In genomic region chr3:4656059-4656458, GRCh38 we compare ENCODE assay signal across 8 cellular contexts.
DNase-seq lines count a peak whose midpoint lies in the region; ATAC-seq and TF ChIP-seq lines count a peak whose summit lies in the region.

No MANE protein-coding gene starts in this region.

- no peaks in the 10 kb centered on the region for H3K27me3 Mint-ChIP-seq in activated CD8-positive, alpha-beta T cell treated with anti-CD3 and anti-CD28 coated beads for 36 hours
- no peaks in the 10 kb centered on the region for H3K27me3 Mint-ChIP-seq in activated T-cell treated with anti-CD3 and anti-CD28 coated beads, Interleukin-2, amount 50 U/mL, for 4 hours (ENCODE audit: low read depth)

- no peaks in the 10 kb centered on the region for H3K4me1 Mint-ChIP-seq in activated CD8-positive, alpha-beta T cell treated with anti-CD3 and anti-CD28 coated beads for 36 hours (ENCODE audit: low read depth)
- no peaks in the 10 kb centered on the region for H3K4me1 Mint-ChIP-seq in activated T-cell treated with anti-CD3 and anti-CD28 coated beads, Interleukin-2, amount 50 U/mL, for 4 hours (ENCODE audit: low read depth)

- H3K9me3 Mint-ChIP-seq in activated CD8-positive, alpha-beta T cell treated with anti-CD3 and anti-CD28 coated beads for 36 hours, result no peaks in the 10 kb centered on the region
- no peaks in the 10 kb centered on the region for H3K9me3 Mint-ChIP-seq in activated T-cell treated with anti-CD3 and anti-CD28 coated beads, Interleukin-2, amount 50 U/mL, for 4 hours

- no peak for ATAC-seq in activated CD8-positive, alpha-beta T cell treated with anti-CD3 and anti-CD28 coated beads for 36 hours
- ATAC-seq in HG03095 (IDR thresholded peaks at IDR 0.05; ENCODE audit: unreplicated experiment), result no peak
- ATAC-seq in activated T-cell treated with anti-CD3 and anti-CD28 coated beads, Interleukin-2, amount 50 U/mL, for 4 hours, result no peak

- peak; percentile 10 for DNase-seq in GM10266 (ENCODE audit: extremely low spot score)
- DNase-seq in NCI-H1092 (lab: John Stamatoyannopoulos, UW), result peak; percentile 28
- peak; percentile 30 for DNase-seq in activated CD8-positive, alpha-beta T cell treated with anti-CD3 and anti-CD28 coated beads for 36 hours
- DNase-seq in cardiac muscle cell (ENCODE audit: low read depth in 1 of 2, low spot score in 1 of 2), result peak; percentile 79 to 84
- peak; percentile 60 for DNase-seq in pulmonary artery endothelial cell (ENCODE audit: low read depth, low spot score)
- DNase-seq in SKM-1 treated with dmso at 0.1 percent for 144 hours (lab: John Stamatoyannopoulos, UW; ENCODE audit: unreplicated experiment), result no peak
- no peak for DNase-seq in activated T-cell treated with anti-CD3 and anti-CD28 coated beads, Interleukin-2, amount 50 U/mL, for 4 hours

- no peak overlapping the region for H3K27ac Mint-ChIP-seq in activated CD8-positive, alpha-beta T cell treated with anti-CD3 and anti-CD28 coated beads for 36 hours

- H3K9me3 ChIP-seq in cardiac muscle cell (ENCODE audit: low read depth), result no peaks in the 10 kb centered on the region

- H3K27me3 ChIP-seq in cardiac muscle cell, result no peaks in the 10 kb centered on the region

- intact Hi-C loops in activated CD8-positive, alpha-beta T cell treated with anti-CD3 and anti-CD28 coated beads for 36 hours (cut with micrococcal nuclease), result no loop called here

- no peak overlapping the region for H3K4me3 ChIP-seq in cardiac muscle cell

- H3K4me3 Mint-ChIP-seq in activated CD8-positive, alpha-beta T cell treated with anti-CD3 and anti-CD28 coated beads for 36 hours, result no peak overlapping the region
- no peak overlapping the region for H3K4me3 Mint-ChIP-seq in activated T-cell treated with anti-CD3 and anti-CD28 coated beads, Interleukin-2, amount 50 U/mL, for 4 hours

- no peaks in the 10 kb centered on the region for H3K36me3 ChIP-seq in cardiac muscle cell

- H3K36me3 Mint-ChIP-seq in activated CD8-positive, alpha-beta T cell treated with anti-CD3 and anti-CD28 coated beads for 36 hours (ENCODE audit: low read depth), result peaks cover 18% of the 10 kb centered on the region
- peaks cover 45% of the 10 kb centered on the region for H3K36me3 Mint-ChIP-seq in activated T-cell treated with anti-CD3 and anti-CD28 coated beads, Interleukin-2, amount 50 U/mL, for 4 hours (ENCODE audit: insufficient read depth)

- POLR2A ChIA-PET in activated CD8-positive, alpha-beta T cell treated with anti-CD3 and anti-CD28 coated beads for 36 hours (lab: Charles Lee), result no interaction called here

- no peaks in the 10 kb centered on the region for H3K4me1 ChIP-seq in cardiac muscle cell (ENCODE audit: low read depth)

- TF ChIP-seq CTCF in GM10266 (IDR thresholded peaks at IDR 0.05; ENCODE audit: control insufficient read depth, insufficient read depth, low read depth, missing control alignments), result peak; percentile 36
- peak; percentile 26 for TF ChIP-seq CTCF in activated CD8-positive, alpha-beta T cell treated with anti-CD3 and anti-CD28 coated beads for 36 hours (IDR thresholded peaks at IDR 0.05)
- TF ChIP-seq CTCF in cardiac muscle cell (IDR thresholded peaks at IDR 0.05; ENCODE audit: low read depth, low read length), result peak; percentile 94

- H3K27ac ChIP-seq in cardiac muscle cell, result no peak overlapping the region

- CTCF ChIA-PET in activated CD8-positive, alpha-beta T cell treated with anti-CD3 and anti-CD28 coated beads for 36 hours (lab: Charles Lee), result interaction anchor here (1.0 kb wide), 1 partner anchor 321 kb away, joined by 3 read pairs; no protein-coding TSS in a partner anchor

Comparison
In these comparisons a context has a peak if more than half of its experiments do, and no peak if none do; other contexts are left out.
1. DNase-seq: peak in GM10266 (single experiment), NCI-H1092 (single experiment), activated CD8-positive, alpha-beta T cell treated with anti-CD3 and anti-CD28 coated beads for 36 hours (single experiment), cardiac muscle cell (2 of 2) and pulmonary artery endothelial cell (single experiment); none in SKM-1 treated with dmso at 0.1 percent for 144 hours (single experiment) and activated T-cell treated with anti-CD3 and anti-CD28 coated beads, Interleukin-2, amount 50 U/mL, for 4 hours (single experiment).
2. CTCF ChIP-seq: peak in every context shown above with its lines; median percentile 94 in cardiac muscle cell; 36 in GM10266; 26 in activated CD8-positive, alpha-beta T cell treated with anti-CD3 and anti-CD28 coated beads for 36 hours.